27 cellular contexts compared by ENCODE assay signal in genomic region chr1:217087981-217088380, GRCh38.
A peak's percentile ranks its signal among the peaks of the same experiment; 100 is the strongest.
DNase-seq lines count a peak whose midpoint lies in the region; ATAC-seq and TF ChIP-seq lines count a peak whose summit lies in the region.
"Had no signal": no experiment of that assay in that cellular context is flagged by ENCODE, and none has a peak within 500 bp of the region (broad histone marks: within the 10 kb centered on the region; RNA-seq: fewer than 3 reads in every experiment).

No MANE protein-coding gene starts in this region.

- H3K27me3 ChIP-seq in dorsolateral prefrontal cortex (no peaks in the 10 kb centered on the region), skeletal muscle satellite cell (ENCODE audit: control insufficient read depth, insufficient read depth, low read length) (no peaks in the 10 kb centered on the region), brain microvascular endothelial cell (replicated peaks) (no peaks in the 10 kb centered on the region)
- H3K27me3 ChIP-seq: BLaER1 treated with 17β-estradiol and CSF1 and Interleukin-3, amounts not matched to agents 10 nM and 100 nM; SJCRH30 had no signal

- in situ Hi-C loops in brain microvascular endothelial cell (cut with HindIII; ENCODE audit: low pct_ligation_motif_present, low sequenced_read_pairs): no loop called here

- H3K4me1 Mint-ChIP-seq in WTC11: peaks cover 36% of the 10 kb centered on the region
- H3K4me1 Mint-ChIP-seq: activated CD4-positive, alpha-beta T cell treated with anti-CD3 and anti-CD28 coated beads, Interleukin-2, amount 10 ng/mL, durations not matched to agents 24 days and 14 days had no signal

- H3K27ac Mint-ChIP-seq in WTC11: no peak overlapping the region
- H3K27ac Mint-ChIP-seq: activated CD4-positive, alpha-beta T cell treated with anti-CD3 and anti-CD28 coated beads, Interleukin-2, amount 10 ng/mL, durations not matched to agents 24 days and 14 days; activated naive CD4-positive, alpha-beta T cell treated with anti-CD3 and anti-CD28 coated beads, Interleukin-2, amount 50 U/mL, for 72 hours; T-cell had no signal

- H3K9me3 Mint-ChIP-seq in WTC11: no peaks in the 10 kb centered on the region
- H3K9me3 Mint-ChIP-seq: activated CD4-positive, alpha-beta T cell treated with anti-CD3 and anti-CD28 coated beads, Interleukin-2, amount 10 ng/mL, durations not matched to agents 24 days and 14 days had no signal

- POLR2A ChIA-PET in WTC11 (lab: Charles Lee): interaction anchor here (0.7 kb wide), 1 partner anchor 509 kb away, joined by 6 read pairs; no protein-coding TSS in a partner anchor

- CTCF ChIA-PET in WTC11 (lab: Charles Lee): interaction anchor here (0.6 to 1.0 kb wide), 2 partner anchors 58 to 338 kb away, joined by 3 to 4 read pairs; no protein-coding TSS in a partner anchor

- H3K36me3 ChIP-seq in skeletal muscle satellite cell (ENCODE audit: insufficient read depth, low read length) (no peaks in the 10 kb centered on the region), brain microvascular endothelial cell (replicated peaks) (no peaks in the 10 kb centered on the region)
- H3K36me3 ChIP-seq: BLaER1 treated with 17β-estradiol and CSF1 and Interleukin-3, amounts not matched to agents 10 nM and 100 nM; neutrophil; prostate gland; SJCRH30 had no signal

- peaks cover 29% of the 10 kb centered on the region for H3K4me1 ChIP-seq in skeletal muscle satellite cell (ENCODE audit: control insufficient read depth, insufficient read depth, low read length)
- H3K4me1 ChIP-seq: BLaER1 treated with 17β-estradiol and CSF1 and Interleukin-3, amounts not matched to agents 10 nM and 100 nM; prostate gland; SJCRH30 had no signal

- H3K27me3 Mint-ChIP-seq in WTC11 (ENCODE audit: low read depth): peaks cover 64% of the 10 kb centered on the region

- DNase-seq in WTC11 (ENCODE audit: low spot score) (no peak), dorsolateral prefrontal cortex (no peak), medulla oblongata (ENCODE audit: extremely low spot score) (peak; percentile 36), NCI-H2171 (lab: John Stamatoyannopoulos, UW) (no peak), midbrain (lab: John Stamatoyannopoulos, UW) (no peak), NCI-H1417 treated with DMSO at 0.1 percent for 48 hours (lab: John Stamatoyannopoulos, UW) (no peak), brain microvascular endothelial cell (no peak)
- DNase-seq: activated CD4-positive, alpha-beta T cell treated with anti-CD3 and anti-CD28 coated beads, Interleukin-2, amount 10 ng/mL, durations not matched to agents 24 days and 14 days; activated CD8-positive, alpha-beta memory T cell treated with anti-CD3 and anti-CD28 coated beads for 24 hours; activated T-cell treated with anti-CD3 and anti-CD28 coated beads for 4 hours; cortex of kidney; heart left ventricle; KBM-7; mammary epithelial cell; NCI-H187 treated with DMSO at 0.1 percent for 48 hours; NCI-H2171 treated with DMSO at 0.1 percent for 48 hours; NCI-H510A; SJCRH30; stimulated activated CD4-positive, alpha-beta T cell treated with anti-CD3 and anti-CD28 coated beads, Interleukin-15, amount 100 ng/mL, for 24 hours; stimulated activated CD4-positive, alpha-beta T cell treated with anti-CD3 and anti-CD28 coated beads, Interleukin-4, amount 100 ng/mL, for 4 hours; T-cell had no signal

- no peaks in the 10 kb centered on the region for H3K36me3 Mint-ChIP-seq in WTC11
- H3K36me3 Mint-ChIP-seq: T-cell had no signal

- intact Hi-C loops in dorsolateral prefrontal cortex (cut with DNase I): no loop called here

- H3K9me3 ChIP-seq in skeletal muscle satellite cell (replicated peaks; ENCODE audit: low read length): no peaks in the 10 kb centered on the region
- H3K9me3 ChIP-seq: heart left ventricle, neutrophil, prostate gland, SJCRH30 had no signal

- no peak overlapping the region for H3K9ac ChIP-seq in skeletal muscle satellite cell (ENCODE audit: low read depth, low read length)
- H3K9ac ChIP-seq: BLaER1 treated with 17β-estradiol and CSF1 and Interleukin-3, amounts not matched to agents 10 nM and 100 nM had no signal

- peak overlapping the region; percentile 96 for H3K4me2 ChIP-seq in skeletal muscle satellite cell (ENCODE audit: low read length)
- H3K4me2 ChIP-seq: BLaER1 treated with 17β-estradiol and CSF1 and Interleukin-3, amounts not matched to agents 10 nM and 100 nM had no signal

- ATAC-seq in WTC11: no peak
- ATAC-seq: activated naive CD4-positive, alpha-beta T cell treated with anti-CD3 and anti-CD28 coated beads, Interleukin-2, amount 50 U/mL, for 72 hours; esophagus mucosa; T-cell had no signal

- peak overlapping the region; percentile 81 for H3K4me3 Mint-ChIP-seq in WTC11
- H3K4me3 Mint-ChIP-seq: activated CD4-positive, alpha-beta T cell treated with anti-CD3 and anti-CD28 coated beads, Interleukin-2, amount 10 ng/mL, durations not matched to agents 24 days and 14 days; T-cell had no signal

- H3K4me3 ChIP-seq in dorsolateral prefrontal cortex: peak overlapping the region in 55 of 59 donors; percentile 48 to 89 (median 75)
- no peak overlapping the region for H3K4me3 ChIP-seq in skeletal muscle satellite cell (ENCODE audit: low read length)
- H3K4me3 ChIP-seq in brain microvascular endothelial cell (ENCODE audit: low read depth, low read length): no peak overlapping the region
- H3K4me3 ChIP-seq: BLaER1 treated with 17β-estradiol and CSF1 and Interleukin-3, amounts not matched to agents 10 nM and 100 nM; SJCRH30 had no signal

- TF ChIP-seq CTCF in WTC11 (IDR thresholded peaks at IDR 0.05): no peak
- TF ChIP-seq CTCF in dorsolateral prefrontal cortex (IDR thresholded peaks at IDR 0.05 in 54 of 56, conservative IDR thresholded peaks at IDR 0.05 in 2 of 56; ENCODE audit: low read depth in 1 of 56, partially characterized antibody in 56 of 56): no peak
- TF ChIP-seq CTCF in brain microvascular endothelial cell (IDR thresholded peaks at IDR 0.05; ENCODE audit: low read depth, low read length, missing control alignments): no peak

- H3K27ac ChIP-seq in dorsolateral prefrontal cortex (peak overlapping the region in 26 of 59 donors; percentile 10 to 88 (median 64)), brain microvascular endothelial cell (no peak overlapping the region)
- H3K27ac ChIP-seq: BLaER1 treated with 17β-estradiol and CSF1 and Interleukin-3, amounts not matched to agents 10 nM and 100 nM; neutrophil; SJCRH30 had no signal

TF ChIP-seq in WTC11, 78 proteins besides CTCF, POLR2A, EP300 and RAD21 (continues in another document):
- TF ChIP-seq IRF1 (CRISPR knock-in tag; IDR thresholded peaks at IDR 0.05): no peak
- no peak for TF ChIP-seq ZMAT4 (CRISPR knock-in tag; IDR thresholded peaks at IDR 0.05)
- no peak for TF ChIP-seq ZNF532 (CRISPR knock-in tag; IDR thresholded peaks at IDR 0.05; ENCODE audit: borderline replicate concordance)
- no peak for TF ChIP-seq E2F1 (CRISPR knock-in tag; IDR thresholded peaks at IDR 0.05)
- no peak for TF ChIP-seq ATF1 (CRISPR knock-in tag; IDR thresholded peaks at IDR 0.05)

Comparison
In these comparisons a context has a peak if more than half of its experiments do, and no peak if none do; other contexts are left out.
1. H3K4me3 ChIP-seq: peak in dorsolateral prefrontal cortex (55 of 59); none in skeletal muscle satellite cell (single experiment) and brain microvascular endothelial cell (single experiment).